16 cellular contexts compared by ENCODE assay signal in the genomic region with DNA sequence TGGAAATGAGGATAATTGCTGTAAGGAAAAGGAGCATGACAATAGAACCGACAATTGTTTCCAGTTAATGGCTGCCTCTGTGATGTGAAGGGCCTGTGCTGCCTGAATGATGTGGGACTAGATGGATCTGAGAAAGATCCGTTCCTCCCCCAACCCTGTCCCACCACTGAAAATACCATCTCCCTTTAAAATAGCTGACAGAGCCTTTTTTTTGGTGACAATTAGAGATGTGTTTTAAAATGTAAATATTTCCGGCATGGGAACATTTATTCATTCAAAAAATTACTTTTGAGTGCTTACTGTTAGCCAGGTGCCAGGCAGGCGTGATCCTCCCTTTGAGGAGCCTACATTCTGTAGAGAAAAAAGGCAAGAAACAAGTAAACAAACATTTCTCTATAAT.
A peak's percentile ranks its signal among the peaks of the same experiment; 100 is the strongest.
DNase-seq lines count a peak whose midpoint lies in the region; ATAC-seq, FAIRE-seq and TF ChIP-seq lines count a peak whose summit lies in the region.
"Had no signal": no experiment of that assay in that cellular context is flagged by ENCODE, and none has a peak within 500 bp of the region (broad histone marks: within the 10 kb centered on the region; RNA-seq: fewer than 3 reads in every experiment).

No MANE protein-coding gene starts in this region.

- H3K27me3 Mint-ChIP-seq in activated T-helper 17 cell treated with anti-CD3 and anti-CD28 coated beads, Interleukin-2, amount 50 U/mL, for 72 hours = no peaks in the 10 kb centered on the region
- peaks cover 16% of the 10 kb centered on the region for H3K27me3 Mint-ChIP-seq in Caco-2 (ENCODE audit: insufficient read depth, unreplicated experiment)
- H3K27me3 Mint-ChIP-seq in activated CD8-positive, alpha-beta T cell treated with anti-CD3 and anti-CD28 coated beads, Interleukin-2, amount 10 ng/mL, durations not matched to agents 7 days and 5 days (ENCODE audit: low read depth) = no peaks in the 10 kb centered on the region

- H3K4me1 Mint-ChIP-seq in activated T-helper 17 cell treated with anti-CD3 and anti-CD28 coated beads, Interleukin-2, amount 50 U/mL, for 72 hours = peaks cover 58% of the 10 kb centered on the region
- no peaks in the 10 kb centered on the region for H3K4me1 Mint-ChIP-seq in Caco-2 (ENCODE audit: low read depth, unreplicated experiment)
- H3K4me1 Mint-ChIP-seq in activated CD8-positive, alpha-beta T cell treated with anti-CD3 and anti-CD28 coated beads, Interleukin-2, amount 10 ng/mL, durations not matched to agents 7 days and 5 days (ENCODE audit: low read depth) = peaks cover 47% of the 10 kb centered on the region

- H3K4me3 Mint-ChIP-seq in activated T-helper 17 cell treated with anti-CD3 and anti-CD28 coated beads, Interleukin-2, amount 50 U/mL, for 72 hours = peak overlapping the region; percentile 41
- H3K4me3 Mint-ChIP-seq in Caco-2 (ENCODE audit: unreplicated experiment) = no peak overlapping the region
- no peak overlapping the region for H3K4me3 Mint-ChIP-seq in activated CD8-positive, alpha-beta T cell treated with anti-CD3 and anti-CD28 coated beads, Interleukin-2, amount 10 ng/mL, durations not matched to agents 7 days and 5 days
- H3K4me3 Mint-ChIP-seq: B cell, HFFc6 had no signal

- H3K27ac Mint-ChIP-seq in activated T-helper 17 cell treated with anti-CD3 and anti-CD28 coated beads, Interleukin-2, amount 50 U/mL, for 72 hours = peak overlapping the region; percentile 39
- H3K27ac Mint-ChIP-seq in Caco-2 (ENCODE audit: unreplicated experiment) = no peak overlapping the region
- no peak overlapping the region for H3K27ac Mint-ChIP-seq in activated CD8-positive, alpha-beta T cell treated with anti-CD3 and anti-CD28 coated beads, Interleukin-2, amount 10 ng/mL, durations not matched to agents 7 days and 5 days
- H3K27ac Mint-ChIP-seq: B cell had no signal

- no peak for TF ChIP-seq POLR2A in HepG2 (IDR thresholded peaks at IDR 0.05; ENCODE audit: insufficient read depth in 1 of 2, low read depth in 2 of 2, low read length in 2 of 2)
- TF ChIP-seq POLR2A in right lobe of liver (IDR thresholded peaks at IDR 0.05) = no peak
- no peak for TF ChIP-seq POLR2A in prostate gland (IDR thresholded peaks at IDR 0.05)

- H3K9ac ChIP-seq in HepG2 (ENCODE audit: insufficient read depth, low read depth, low read length) = no peak overlapping the region

- DNase-seq in HepG2 (ENCODE audit: low spot score) (no peak), right lobe of liver (no peak), NCI-H2227 (lab: John Stamatoyannopoulos, UW; ENCODE audit: unreplicated experiment) (peak; percentile 15), Caco-2 (no peak), prostate gland (ENCODE audit: low spot score) (no peak)
- DNase-seq in activated CD8-positive, alpha-beta T cell treated with anti-CD3 and anti-CD28 coated beads, Interleukin-2, amount 10 ng/mL, durations not matched to agents 7 days and 5 days = no peak
- DNase-seq: HFFc6, Karpas-422, NCI-H1417 treated with DMSO at 0.1 percent for 48 hours, NCI-H2081, NCI-H226, NCI-H526, PC-3 had no signal

- POLR2A ChIA-PET in HepG2 (lab: Yijun Ruan, JAX) = no interaction called here
- POLR2A ChIA-PET in Caco-2 (lab: Charles Lee) = no interaction called here
- POLR2A ChIA-PET in activated CD8-positive, alpha-beta T cell treated with anti-CD3 and anti-CD28 coated beads, Interleukin-2, amount 10 ng/mL, durations not matched to agents 7 days and 5 days (lab: Charles Lee) = no interaction called here

- no peaks in the 10 kb centered on the region for H3K9me3 Mint-ChIP-seq in activated T-helper 17 cell treated with anti-CD3 and anti-CD28 coated beads, Interleukin-2, amount 50 U/mL, for 72 hours
- H3K9me3 Mint-ChIP-seq in Caco-2 (ENCODE audit: unreplicated experiment) = no peaks in the 10 kb centered on the region
- H3K9me3 Mint-ChIP-seq in activated CD8-positive, alpha-beta T cell treated with anti-CD3 and anti-CD28 coated beads, Interleukin-2, amount 10 ng/mL, durations not matched to agents 7 days and 5 days (ENCODE audit: insufficient read depth) = no peaks in the 10 kb centered on the region
- H3K9me3 Mint-ChIP-seq: HFFc6 had no signal

- WGBS in HepG2 (ENCODE audit: low lambda C conversion rate) = 44% methylated on average over 4 of the region's 4 CpGs
- 84% methylated on average over 4 of the region's 4 CpGs for WGBS in right lobe of liver (ENCODE audit: insufficient coverage, low coverage, low lambda C conversion rate, missing lambda C conversion rate)
- whole genome bisulfite sequencing in prostate gland = 95% methylated on average over 4 of the region's 4 CpGs

- H3K4me3 ChIP-seq in HepG2 (replicated peaks in 1 of 3; ENCODE audit: insufficient read depth in 1 of 3, low read depth in 2 of 3, low read length in 3 of 3) (no peak overlapping the region), right lobe of liver (no peak overlapping the region), Caco-2 (ENCODE audit: low read depth, low read length) (no peak overlapping the region), prostate gland (no peak overlapping the region)

- H3K36me3 ChIP-seq in HepG2 (replicated peaks in 1 of 2; ENCODE audit: control insufficient read depth in 1 of 2, insufficient read depth in 2 of 2, low read length in 2 of 2) = no peaks in the 10 kb centered on the region
- no peaks in the 10 kb centered on the region for H3K36me3 ChIP-seq in right lobe of liver
- H3K36me3 ChIP-seq in Caco-2 (ENCODE audit: control insufficient read depth, insufficient read depth, low read length) = no peaks in the 10 kb centered on the region
- no peaks in the 10 kb centered on the region for H3K36me3 ChIP-seq in prostate gland

- CTCF ChIA-PET in HepG2 (lab: Yijun Ruan, JAX; ENCODE audit: low intra/inter-chr PET ratio, low total read pairs) = no interaction called here
- CTCF ChIA-PET in Caco-2 (lab: Charles Lee) = no interaction called here
- CTCF ChIA-PET in activated CD8-positive, alpha-beta T cell treated with anti-CD3 and anti-CD28 coated beads, Interleukin-2, amount 10 ng/mL, durations not matched to agents 7 days and 5 days (lab: Charles Lee) = no interaction called here

- H4K20me1 ChIP-seq in HepG2 (ENCODE audit: insufficient read depth, low read length) = no peaks in the 10 kb centered on the region

- ATAC-seq in HepG2 (no peak), right lobe of liver (no peak)
- ATAC-seq in activated T-helper 17 cell treated with anti-CD3 and anti-CD28 coated beads, Interleukin-2, amount 50 U/mL, for 72 hours (replicated peaks) = no peak
- no peak for ATAC-seq in activated CD8-positive, alpha-beta T cell treated with anti-CD3 and anti-CD28 coated beads, Interleukin-2, amount 10 ng/mL, durations not matched to agents 7 days and 5 days
- ATAC-seq: PC-3 had no signal

- TF ChIP-seq CTCF in HepG2 (CRISPR knock-in tag; IDR thresholded peaks at IDR 0.05) (no peak), right lobe of liver (IDR thresholded peaks at IDR 0.05) (no peak), Caco-2 (IDR thresholded peaks at IDR 0.05; ENCODE audit: insufficient read depth in 1 of 2, low read depth in 1 of 2, low read length in 1 of 2, severe bottlenecking in 1 of 2, unreplicated experiment in 1 of 2) (no peak), prostate gland (IDR thresholded peaks at IDR 0.05) (no peak)

- H3K27me3 ChIP-seq in HepG2 (ENCODE audit: control insufficient read depth in 1 of 2, insufficient read depth in 2 of 2, low read length in 2 of 2) (peaks cover 0 to 26% of the 10 kb centered on the region in 2 experiments; a peak in 3 of 5 replicates), right lobe of liver (no peaks in the 10 kb centered on the region), Caco-2 (replicated peaks; ENCODE audit: control insufficient read depth, insufficient read depth, low read length) (no peaks in the 10 kb centered on the region), prostate gland (replicated peaks; ENCODE audit: insufficient read depth) (no peaks in the 10 kb centered on the region)

- H3K9me3 ChIP-seq in HepG2 (ENCODE audit: low read length) (no peaks in the 10 kb centered on the region), right lobe of liver (no peaks in the 10 kb centered on the region), Caco-2 (no peaks in the 10 kb centered on the region), prostate gland (no peaks in the 10 kb centered on the region)

- H3K36me3 Mint-ChIP-seq in activated T-helper 17 cell treated with anti-CD3 and anti-CD28 coated beads, Interleukin-2, amount 50 U/mL, for 72 hours (ENCODE audit: low read depth) = peaks cover 97% of the 10 kb centered on the region
- no peaks in the 10 kb centered on the region for H3K36me3 Mint-ChIP-seq in Caco-2 (ENCODE audit: insufficient read depth, unreplicated experiment)
- H3K36me3 Mint-ChIP-seq in activated CD8-positive, alpha-beta T cell treated with anti-CD3 and anti-CD28 coated beads, Interleukin-2, amount 10 ng/mL, durations not matched to agents 7 days and 5 days (ENCODE audit: low read depth) = no peaks in the 10 kb centered on the region

- no peak for FAIRE-seq in HepG2 (lab: Jason Lieb, UNC)
- FAIRE-seq: GM18507 had no signal

- peaks cover 16% of the 10 kb centered on the region for H3K4me1 ChIP-seq in HepG2 (ENCODE audit: insufficient read depth, low read length)
- peaks cover 3 to 12% (median 6%) of the 10 kb centered on the region in 4 donors for H3K4me1 ChIP-seq in right lobe of liver
- peaks cover 9% of the 10 kb centered on the region; the same call in 1 of the 2 replicates for H3K4me1 ChIP-seq in Caco-2
- no peaks in the 10 kb centered on the region for H3K4me1 ChIP-seq in prostate gland (replicated peaks)

- H2AFZ ChIP-seq in HepG2 (ENCODE audit: low read length) = no peak overlapping the region

- in situ Hi-C loops in HepG2 (cut with HindIII; ENCODE audit: extremely low pct_ligation_motif_present, low pct_unique_long_range_greater_than_20kb) = no loop called here

- BruUV-seq in HepG2 (replicated peaks; lab: Mats Ljungman, UMichigan) (no TSS peak), Caco-2 (replicated peaks; lab: Mats Ljungman, UMichigan) (no TSS peak)

- H3K4me2 ChIP-seq in HepG2 (ENCODE audit: low read depth, low read length) = no peak overlapping the region

- intact Hi-C loops in HepG2 (cut with micrococcal nuclease; ENCODE audit: unreplicated experiment) (no loop called here), right lobe of liver (cut with DNase I) (no loop called here), Caco-2 (cut with micrococcal nuclease; ENCODE audit: unreplicated experiment) (no loop called here), prostate gland (cut with DNase I) (no loop called here)

- H3K27ac ChIP-seq in HepG2 (ENCODE audit: extremely low read length, insufficient read depth, low read length) (no peak overlapping the region), right lobe of liver (no peak overlapping the region), prostate gland (no peak overlapping the region)

- no peaks in the 10 kb centered on the region for H3K79me2 ChIP-seq in HepG2 (ENCODE audit: insufficient read depth, low read length)

- TF ChIP-seq EP300 in HepG2 (IDR thresholded peaks at IDR 0.05; ENCODE audit: low read depth in 2 of 2, low read length in 2 of 2) (no peak), HepG2 (CRISPR knock-in tag; IDR thresholded peaks at IDR 0.05; ENCODE audit: borderline replicate concordance) (no peak)

- TF ChIP-seq RAD21 in HepG2 (CRISPR knock-in tag; IDR thresholded peaks at IDR 0.05) = no peak

TF ChIP-seq in HepG2, 621 proteins besides CTCF, POLR2A, EP300 and RAD21:
- TF ChIP-seq MAFF (IDR thresholded peaks at IDR 0.05; ENCODE audit: low read depth, low read length) = peak; percentile 81
- TF ChIP-seq ZNF12 (CRISPR knock-in tag; IDR thresholded peaks at IDR 0.05) = no peak
- TF ChIP-seq MAFK (conservative IDR thresholded peaks at IDR 0.05 in 1 of 2, IDR thresholded peaks at IDR 0.05 in 1 of 2; ENCODE audit: low read length in 2 of 2) = peak; percentile 79 to 91
TF ChIP-seq in HepG2: peak in this region for 2.
